Comparison of ENCODE assay signal across 1 cellular context in genomic region chr2:26722911-26723310, GRCh38.
TF ChIP-seq lines count a peak whose summit lies in the region.

No MANE protein-coding gene starts in this region.

TF ChIP-seq in IMR-90, 13 proteins besides CTCF, POLR2A, EP300 and RAD21:
- no peak for TF ChIP-seq MAZ (IDR thresholded peaks at IDR 0.05; ENCODE audit: borderline replicate concordance, low read depth, low read length)
- TF ChIP-seq SMC3 (IDR thresholded peaks at IDR 0.05; ENCODE audit: low read depth, low read length) = no peak
- no peak for TF ChIP-seq MXI1 (IDR thresholded peaks at IDR 0.05; ENCODE audit: borderline replicate concordance, low read depth, low read length)
- TF ChIP-seq NFE2L2 (IDR thresholded peaks at IDR 0.05; ENCODE audit: low read depth, low read length) = no peak
- no peak for TF ChIP-seq CEBPB (IDR thresholded peaks at IDR 0.05; ENCODE audit: low read depth, low read length)
- no peak for TF ChIP-seq CHD1 (IDR thresholded peaks at IDR 0.05; ENCODE audit: low read depth, low read length)
- no peak for TF ChIP-seq FOS (IDR thresholded peaks at IDR 0.05; ENCODE audit: low read depth, low read length)
- no peak for TF ChIP-seq RCOR1 (IDR thresholded peaks at IDR 0.05; ENCODE audit: insufficient replicate concordance, low read length)
- no peak for TF ChIP-seq BHLHE40 (IDR thresholded peaks at IDR 0.05; ENCODE audit: low read depth, low read length)
- TF ChIP-seq, protein P1, sequence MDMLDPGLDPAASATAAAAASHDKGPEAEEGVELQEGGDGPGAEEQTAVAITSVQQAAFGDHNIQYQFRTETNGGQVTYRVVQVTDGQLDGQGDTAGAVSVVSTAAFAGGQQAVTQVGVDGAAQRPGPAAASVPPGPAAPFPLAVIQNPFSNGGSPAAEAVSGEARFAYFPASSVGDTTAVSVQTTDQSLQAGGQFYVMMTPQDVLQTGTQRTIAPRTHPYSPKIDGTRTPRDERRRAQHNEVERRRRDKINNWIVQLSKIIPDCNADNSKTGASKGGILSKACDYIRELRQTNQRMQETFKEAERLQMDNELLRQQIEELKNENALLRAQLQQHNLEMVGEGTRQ (IDR thresholded peaks at IDR 0.05; ENCODE audit: low read depth, low read length) = no peak
- no peak for TF ChIP-seq MAFK (IDR thresholded peaks at IDR 0.05; ENCODE audit: low read depth, low read length)
- TF ChIP-seq ELK1 (IDR thresholded peaks at IDR 0.05; ENCODE audit: borderline replicate concordance, low read depth, low read length) = no peak
- TF ChIP-seq RFX5 (IDR thresholded peaks at IDR 0.05; ENCODE audit: low read depth, low read length) = no peak
